In genomic region chr3:159616234-159616825, GRCh38 we compare ENCODE assay signal across 9 cellular contexts.
A peak's percentile ranks its signal among the peaks of the same experiment; 100 is the strongest.
DNase-seq lines count a peak whose midpoint lies in the region; ATAC-seq and TF ChIP-seq lines count a peak whose summit lies in the region.
"Had no signal": no experiment of that assay in that cellular context is flagged by ENCODE, and none has a peak within 500 bp of the region (broad histone marks: within the 10 kb centered on the region; RNA-seq: fewer than 3 reads in every experiment).

No MANE protein-coding gene starts in this region.

- ATAC-seq in HG03460 (IDR thresholded peaks at IDR 0.05; ENCODE audit: unreplicated experiment): no peak

- no peaks in the 10 kb centered on the region for H3K36me3 ChIP-seq in kidney epithelial cell (ENCODE audit: control insufficient read depth, insufficient read depth, low read length)

- DNase-seq in A172 (ENCODE audit: low spot score): peak; percentile 58
- DNase-seq in HK-2 (ENCODE audit: unreplicated experiment): peak; percentile 40
- peak; percentile 72 for DNase-seq in astrocyte of the hippocampus (ENCODE audit: low read depth, low spot score)
- DNase-seq in kidney epithelial cell (ENCODE audit: low read depth): no peak
- no peak for DNase-seq in NCI-H1092 (lab: John Stamatoyannopoulos, UW)
- DNase-seq in effector CD8-positive, alpha-beta T cell (lab: John Stamatoyannopoulos, UW): no peak
- DNase-seq in stimulated activated CD4-positive, alpha-beta T cell treated with anti-CD3 and anti-CD28 coated beads, Interleukin-12 subunit alpha, Interleukin-12 subunit beta, amount 100 ng/mL, for 4 hours: no peak
- DNase-seq: NCI-H2029 had no signal

- peak; percentile 66 for TF ChIP-seq CTCF in kidney epithelial cell (IDR thresholded peaks at IDR 0.05; ENCODE audit: insufficient read depth, low read length, poor library complexity, severe bottlenecking)

- H3K4me3 ChIP-seq in kidney epithelial cell (ENCODE audit: low read depth, low read length): no peak overlapping the region

- no peaks in the 10 kb centered on the region for H3K27me3 ChIP-seq in kidney epithelial cell (ENCODE audit: control insufficient read depth, insufficient read depth, low read length)

Comparison
In these comparisons a context has a peak if more than half of its experiments do, and no peak if none do; other contexts are left out.
1. DNase-seq: peak in A172 (single experiment), HK-2 (single experiment) and astrocyte of the hippocampus (single experiment); none in kidney epithelial cell (single experiment), NCI-H1092 (single experiment), effector CD8-positive, alpha-beta T cell (single experiment) and stimulated activated CD4-positive, alpha-beta T cell treated with anti-CD3 and anti-CD28 coated beads, Interleukin-12 subunit alpha, Interleukin-12 subunit beta, amount 100 ng/mL, for 4 hours (single experiment).